Comparison of ENCODE assay signal across 1 cellular context in genomic region chr11:10481567-10482349, GRCh38.
TF ChIP-seq lines count a peak whose summit lies in the region.

No MANE protein-coding gene starts in this region.

TF ChIP-seq in IMR-90, 13 proteins besides CTCF, POLR2A, EP300 and RAD21:
- TF ChIP-seq ELK1 (IDR thresholded peaks at IDR 0.05; ENCODE audit: borderline replicate concordance, low read depth, low read length), result no peak
- no peak for TF ChIP-seq MXI1 (IDR thresholded peaks at IDR 0.05; ENCODE audit: borderline replicate concordance, low read depth, low read length)
- TF ChIP-seq RCOR1 (IDR thresholded peaks at IDR 0.05; ENCODE audit: insufficient replicate concordance, low read length), result no peak
- no peak for TF ChIP-seq FOS (IDR thresholded peaks at IDR 0.05; ENCODE audit: low read depth, low read length)
- no peak for TF ChIP-seq RFX5 (IDR thresholded peaks at IDR 0.05; ENCODE audit: low read depth, low read length)
- no peak for TF ChIP-seq NFE2L2 (IDR thresholded peaks at IDR 0.05; ENCODE audit: low read depth, low read length)
- TF ChIP-seq BHLHE40 (IDR thresholded peaks at IDR 0.05; ENCODE audit: low read depth, low read length), result no peak
- no peak for TF ChIP-seq MAFK (IDR thresholded peaks at IDR 0.05; ENCODE audit: low read depth, low read length)
- TF ChIP-seq CEBPB (IDR thresholded peaks at IDR 0.05; ENCODE audit: low read depth, low read length), result no peak
- TF ChIP-seq MAZ (IDR thresholded peaks at IDR 0.05; ENCODE audit: borderline replicate concordance, low read depth, low read length), result no peak
- TF ChIP-seq CHD1 (IDR thresholded peaks at IDR 0.05; ENCODE audit: low read depth, low read length), result no peak
- TF ChIP-seq SMC3 (IDR thresholded peaks at IDR 0.05; ENCODE audit: low read depth, low read length), result no peak
- no peak for TF ChIP-seq USF2 (IDR thresholded peaks at IDR 0.05; ENCODE audit: low read depth, low read length)
